ENCODE assay signal across 7 cellular contexts in the genomic region with DNA sequence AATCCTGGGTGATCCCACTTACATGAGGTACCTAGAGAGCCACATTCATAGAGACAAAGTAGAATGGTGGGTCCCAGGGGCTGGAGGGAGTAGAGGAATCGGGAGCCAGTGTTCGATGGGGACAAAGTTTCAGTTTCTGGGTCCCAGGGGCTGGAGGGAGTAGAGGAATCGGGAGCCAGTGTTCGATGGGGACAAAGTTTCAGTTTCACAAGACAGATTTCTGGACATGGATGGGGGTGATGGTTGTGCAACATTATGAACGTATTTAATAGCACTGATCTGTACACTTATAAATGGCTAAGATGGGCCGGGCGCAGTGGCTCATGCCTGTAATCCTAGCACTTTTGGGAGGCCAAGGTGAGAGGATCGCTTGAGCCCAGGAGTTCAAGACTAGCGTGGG. TPM values are rescaled to one million over a fixed set of nuclear protein-coding genes. Genes with fewer than 3 reads are reported as not detected.
A peak's percentile ranks its signal among the peaks of the same experiment; 100 is the strongest.
DNase-seq lines count a peak whose midpoint lies in the region; ATAC-seq, FAIRE-seq and TF ChIP-seq lines count a peak whose summit lies in the region.
"Not testable (repeated sequence)": the region's sequence is repeated elsewhere in the genome, so short reads cannot be mapped to it uniquely, and the experiment has no call there.

No MANE protein-coding gene starts in this region.

- not testable (repeated sequence) for H3K27me3 ChIP-seq in IMR-90 (ENCODE audit: control insufficient read depth, insufficient read depth, low read length); astrocyte (ENCODE audit: insufficient read depth, low read length)

- H4K8ac ChIP-seq in IMR-90 (ENCODE audit: low read depth in 2 of 2, low read length in 2 of 2): not testable (repeated sequence)

- H3K79me2 ChIP-seq in astrocyte (ENCODE audit: insufficient read depth, low read length): peaks cover 52% of the 10 kb centered on the region

- not testable (repeated sequence) for H3K4ac ChIP-seq in IMR-90 (ENCODE audit: low read depth, low read length)

- H3K9ac ChIP-seq in IMR-90 (ENCODE audit: low read depth, low read length); astrocyte (ENCODE audit: low read length): not testable (repeated sequence)

- dilution Hi-C loops in IMR-90 (cut with HindIII; ENCODE audit: low sequenced_read_pairs, unreplicated experiment): not testable (repeated sequence)

- H2BK120ac ChIP-seq in IMR-90 (ENCODE audit: low read depth, low read length): not testable (repeated sequence)

- not testable (repeated sequence) for H3K9me1 ChIP-seq in IMR-90 (ENCODE audit: insufficient read depth, low read length)

- H3K27me3 Mint-ChIP-seq in CD14-positive monocyte (ENCODE audit: low read depth in 3 of 3); T-helper 17 cell; astrocyte (ENCODE audit: low read depth, unreplicated experiment); effector memory CD8-positive, alpha-beta T cell; neural crest cell (ENCODE audit: low read depth): not testable (repeated sequence)

- H3K36me3 ChIP-seq in IMR-90 (ENCODE audit: control insufficient read depth, insufficient read depth, low read length): peaks cover 24% of the 10 kb centered on the region
- H3K36me3 ChIP-seq in astrocyte (ENCODE audit: insufficient read depth, low read length): peaks cover 11% of the 10 kb centered on the region

- not testable (repeated sequence) for H4K91ac ChIP-seq in IMR-90 (ENCODE audit: insufficient read depth, low read depth, low read length)

- intact Hi-C loops in CD14-positive monocyte (cut with micrococcal nuclease) (loop anchor here in 1 of 2 donors (5.0 to 10.0 kb wide), 2 partner anchors 33 to 280 kb away; a partner anchor contains a TSS), IMR-90 (cut with micrococcal nuclease) (loop anchor here (10.0 kb wide), 1 partner anchor 230 kb away; no protein-coding TSS in a partner anchor)

- H3K56ac ChIP-seq in IMR-90 (ENCODE audit: extremely low read depth, insufficient read depth, low read length): not testable (repeated sequence)

- not testable (repeated sequence) for H2AFZ ChIP-seq in IMR-90 (replicated peaks; ENCODE audit: low read length, poor library complexity); astrocyte (ENCODE audit: low read depth, low read length)

- CTCF ChIA-PET in IMR-90 (lab: Yijun Ruan, JAX): not testable (repeated sequence)

- not testable (repeated sequence) for H2BK15ac ChIP-seq in IMR-90 (ENCODE audit: low read depth, low read length)

- H3K14ac ChIP-seq in IMR-90 (replicated peaks; ENCODE audit: low read depth, low read length): not testable (repeated sequence)

- not testable (repeated sequence) for H3K9me3 Mint-ChIP-seq in CD14-positive monocyte; astrocyte (ENCODE audit: unreplicated experiment); effector memory CD8-positive, alpha-beta T cell; neural crest cell

- ATAC-seq in IMR-90 (ENCODE audit: low read depth); T-helper 17 cell; effector memory CD8-positive, alpha-beta T cell (replicated peaks): not testable (repeated sequence)
- peak; percentile 39 for ATAC-seq in left lobe of liver

- H3K4me3 Mint-ChIP-seq in CD14-positive monocyte (peak overlapping the region; percentile 65 to 68), T-helper 17 cell (peak overlapping the region; percentile 59), neural crest cell (peak overlapping the region; percentile 67)
- not testable (repeated sequence) for H3K4me3 Mint-ChIP-seq in astrocyte (ENCODE audit: unreplicated experiment); effector memory CD8-positive, alpha-beta T cell

- H4K20me1 ChIP-seq in IMR-90 (ENCODE audit: insufficient read depth, low read length) (peaks cover 30% of the 10 kb centered on the region), astrocyte (ENCODE audit: insufficient read depth, low read length) (peaks cover 73% of the 10 kb centered on the region)

- peaks cover 33 to 68% of the 10 kb centered on the region in 2 experiments for H3K79me1 ChIP-seq in IMR-90 (ENCODE audit: low read depth in 1 of 2, low read length in 2 of 2)

- not testable (repeated sequence) for FAIRE-seq in astrocyte (lab: Jason Lieb, UNC)

- peak overlapping the region; percentile 65 to 97 (median 91) for H3K27ac Mint-ChIP-seq in CD14-positive monocyte
- H3K27ac Mint-ChIP-seq in T-helper 17 cell: peak overlapping the region; percentile 66
- H3K27ac Mint-ChIP-seq in astrocyte (ENCODE audit: unreplicated experiment): peak overlapping the region; percentile 26
- peak overlapping the region; percentile 3 to 88 for H3K27ac Mint-ChIP-seq in effector memory CD8-positive, alpha-beta T cell
- H3K27ac Mint-ChIP-seq in neural crest cell (ENCODE audit: unreplicated experiment): not testable (repeated sequence)

- not testable (repeated sequence) for DNase-seq in CD14-positive monocyte (ENCODE audit: low spot score); IMR-90; T-helper 17 cell; astrocyte (ENCODE audit: low read depth); effector memory CD8-positive, alpha-beta T cell; neural crest cell (ENCODE audit: low read depth, low spot score)
- DNase-seq in left lobe of liver (ENCODE audit: low spot score): peak; percentile 89

- not testable (repeated sequence) for H4K5ac ChIP-seq in IMR-90 (ENCODE audit: low read depth, low read length)

- H3K18ac ChIP-seq in IMR-90 (ENCODE audit: low read depth, low read length): not testable (repeated sequence)

- H3K4me1 Mint-ChIP-seq in CD14-positive monocyte (peaks cover 57% of the 10 kb centered on the region), T-helper 17 cell (peaks cover 20% of the 10 kb centered on the region), neural crest cell (peaks cover 25% of the 10 kb centered on the region)
- not testable (repeated sequence) for H3K4me1 Mint-ChIP-seq in astrocyte (ENCODE audit: low read depth, unreplicated experiment)
- H3K4me1 Mint-ChIP-seq in effector memory CD8-positive, alpha-beta T cell (ENCODE audit: low read depth in 2 of 2): peaks cover 18 to 24% of the 10 kb centered on the region in 2 donors

- H3K4me1 ChIP-seq in IMR-90 (ENCODE audit: control insufficient read depth, insufficient read depth, low read length); astrocyte (ENCODE audit: insufficient read depth, low read length): not testable (repeated sequence)

- WGBS in IMR-90 (ENCODE audit: extremely low coverage in 2 of 2, insufficient read length in 1 of 2), 2 experiments: 91% methylated on average over 7 of the region's 9 CpGs; no CpG with 5 or more reads in 1 of the 2 experiments

- H3K23ac ChIP-seq in IMR-90 (ENCODE audit: low read depth, low read length): not testable (repeated sequence)

- not testable (repeated sequence) for TF ChIP-seq CTCF in CD14-positive monocyte (IDR thresholded peaks at IDR 0.05); IMR-90 (conservative IDR thresholded peaks at IDR 0.05; ENCODE audit: low read depth, low read length); astrocyte (IDR thresholded peaks at IDR 0.05; ENCODE audit: insufficient read depth, low read depth, low read length); neural crest cell (conservative IDR thresholded peaks at IDR 0.05)

- H2AK9ac ChIP-seq in IMR-90 (replicated peaks; ENCODE audit: low read depth, low read length, poor library complexity): not testable (repeated sequence)

- not testable (repeated sequence) for H3K4me3 ChIP-seq in IMR-90 (ENCODE audit: insufficient read depth, low read depth, low read length); astrocyte (ENCODE audit: insufficient read depth, low read depth, low read length)

- BruUV-seq in IMR-90 (replicated peaks; lab: Mats Ljungman, UMichigan): not testable (repeated sequence)

- H3K36me3 Mint-ChIP-seq in CD14-positive monocyte (peaks cover 51 to 53% of the 10 kb centered on the region in 2 donors), astrocyte (ENCODE audit: low read depth, unreplicated experiment) (peaks cover 19% of the 10 kb centered on the region), neural crest cell (ENCODE audit: low read depth) (peaks cover 16% of the 10 kb centered on the region)
- not testable (repeated sequence) for H3K36me3 Mint-ChIP-seq in T-helper 17 cell (ENCODE audit: low read depth)
- H3K36me3 Mint-ChIP-seq in effector memory CD8-positive, alpha-beta T cell (ENCODE audit: insufficient read depth): peaks cover 32% of the 10 kb centered on the region

- not testable (repeated sequence) for H3K4me2 ChIP-seq in IMR-90 (ENCODE audit: low read depth, low read length); astrocyte (ENCODE audit: low read length)

- POLR2A ChIA-PET in IMR-90 (lab: Charles Lee; ENCODE audit: unreplicated experiment): not testable (repeated sequence)

- H3K27ac ChIP-seq in IMR-90 (ENCODE audit: insufficient read depth, low read length); astrocyte (ENCODE audit: low read depth, low read length): not testable (repeated sequence)

- H2BK20ac ChIP-seq in IMR-90 (ENCODE audit: low read depth, low read length): not testable (repeated sequence)

- TF ChIP-seq RAD21 in IMR-90 (IDR thresholded peaks at IDR 0.05; ENCODE audit: low read length): not testable (repeated sequence)

- in situ Hi-C loops in IMR-90 (cut with MboI; ENCODE audit: low sequenced_read_pairs): loop anchor here (25.0 kb wide), 1 partner anchor 393 kb away; no protein-coding TSS in a partner anchor

- H2BK5ac ChIP-seq in IMR-90 (ENCODE audit: low read depth, low read length, poor library complexity, severe bottlenecking): not testable (repeated sequence)

- not testable (repeated sequence) for TF ChIP-seq POLR2A in IMR-90 (IDR thresholded peaks at IDR 0.05; ENCODE audit: low read depth, low read length)

- not testable (repeated sequence) for H2AK5ac ChIP-seq in IMR-90 (ENCODE audit: low read depth, low read length)

- H3K9me3 ChIP-seq in IMR-90 (ENCODE audit: control insufficient read depth, insufficient read depth, low read length); T-helper 17 cell (ENCODE audit: control insufficient read depth, low read length, poor library complexity, severe bottlenecking); astrocyte (ENCODE audit: insufficient read depth, low read depth, low read length): not testable (repeated sequence)

RNA-seq across cellular contexts. Expression of a gene that starts 4.2 kb away (rescaled TPM):
- 1 to 10 TPM; 2.7 to 8.7 TPM for polyA plus RNA-seq in CD14-positive monocyte
- 10.3 and 10.4 TPM in 2 replicates for total RNA-seq in IMR-90 (2012; rRNA removed)
- polyA plus RNA-seq in IMR-90 (2012; rRNA removed): 21.4 and 22.9 TPM in 2 replicates
- polyA plus RNA-seq in IMR-90 (2012; cell fraction: cytosol; rRNA removed): 16.7 and 25.0 TPM in 2 replicates
- polyA plus RNA-seq in IMR-90 (2012; cell fraction: nucleus; rRNA removed; ENCODE audit: low replicate concordance): 94.1 and 274 TPM in 2 replicates
- 10 to 100 TPM; 27.4 to 29.5 TPM for total RNA-seq in T-helper 17 cell
- total RNA-seq in astrocyte: 16.9 and 18.5 TPM in 2 replicates
- total RNA-seq in left lobe of liver: 85.2 TPM
- 24.3 and 24.5 TPM in 2 replicates for total RNA-seq in neural crest cell

RNA-seq across cellular contexts. Expression of a gene that starts 19.3 kb away (rescaled TPM):
- polyA plus RNA-seq in CD14-positive monocyte (10 to 100 TPM; 34.5 to 39.3 TPM), IMR-90 (2012; rRNA removed) (42.7 and 45.3 TPM in 2 replicates)
- total RNA-seq in IMR-90 (2012; rRNA removed) (13.4 and 13.9 TPM in 2 replicates), T-helper 17 cell (100 to 1,000 TPM; 141 to 158 TPM), astrocyte (34.0 and 35.7 TPM in 2 replicates), left lobe of liver (25.9 TPM), neural crest cell (45.7 and 46.9 TPM in 2 replicates)
- 32.3 and 48.5 TPM in 2 replicates for polyA plus RNA-seq in IMR-90 (2012; cell fraction: cytosol; rRNA removed)
- 188 and 434 TPM in 2 replicates for polyA plus RNA-seq in IMR-90 (2012; cell fraction: nucleus; rRNA removed; ENCODE audit: low replicate concordance)

RNA-seq across cellular contexts. Expression of a gene that starts 34.5 kb away (rescaled TPM):
- under 1 TPM in 1 of 2 donors, not detected in 1; 0.05 TPM for polyA plus RNA-seq in CD14-positive monocyte
- under 0.01 and 0.18 TPM in 2 replicates for total RNA-seq in IMR-90 (2012; rRNA removed)
- polyA plus RNA-seq in IMR-90 (2012; rRNA removed): 1.3 and 1.7 TPM in 2 replicates
- 1.6 and 3.8 TPM in 2 replicates for polyA plus RNA-seq in IMR-90 (2012; cell fraction: cytosol; rRNA removed)
- 7.1 and 11.4 TPM in 2 replicates for polyA plus RNA-seq in IMR-90 (2012; cell fraction: nucleus; rRNA removed; ENCODE audit: low replicate concordance)
- total RNA-seq in T-helper 17 cell: under 1 TPM in 1 of 2 donors, not detected in 1; 0.29 TPM
- 2.3 and 2.8 TPM in 2 replicates for total RNA-seq in astrocyte
- 10.6 TPM for total RNA-seq in left lobe of liver
- 2.5 and 3.0 TPM in 2 replicates for total RNA-seq in neural crest cell

RNA-seq across cellular contexts. Expression of a gene that starts 39.8 kb away (rescaled TPM):
- 1 to 10 TPM; 3.7 to 4.3 TPM for polyA plus RNA-seq in CD14-positive monocyte
- 10.0 and 10.8 TPM in 2 replicates for total RNA-seq in IMR-90 (2012; rRNA removed)
- 28.6 and 30.9 TPM in 2 replicates for polyA plus RNA-seq in IMR-90 (2012; rRNA removed)
- polyA plus RNA-seq in IMR-90 (2012; cell fraction: cytosol; rRNA removed): 7.5 and 13.6 TPM in 2 replicates
- 185 and 466 TPM in 2 replicates for polyA plus RNA-seq in IMR-90 (2012; cell fraction: nucleus; rRNA removed; ENCODE audit: low replicate concordance)
- total RNA-seq in T-helper 17 cell: 100 to 1,000 TPM; 110 to 122 TPM
- 25.4 and 26.3 TPM in 2 replicates for total RNA-seq in astrocyte
- 21.3 TPM for total RNA-seq in left lobe of liver
- 48.8 and 54.4 TPM in 2 replicates for total RNA-seq in neural crest cell

RNA-seq across cellular contexts. Expression of a gene that starts 46.1 kb away (rescaled TPM):
- polyA plus RNA-seq in CD14-positive monocyte (10 to 100 TPM in 1 of 2 donors, 1 to 10 TPM in 1; 9.2 to 13.7 TPM), IMR-90 (2012; rRNA removed) (35.2 and 35.7 TPM in 2 replicates)
- total RNA-seq in IMR-90 (2012; rRNA removed) (3.6 and 3.9 TPM in 2 replicates), T-helper 17 cell (100 to 1,000 TPM in 1 of 2 donors, 10 to 100 TPM in 1; 95.5 to 105 TPM), astrocyte (36.8 and 46.5 TPM in 2 replicates), left lobe of liver (33.3 TPM), neural crest cell (49.9 and 52.9 TPM in 2 replicates)
- polyA plus RNA-seq in IMR-90 (2012; cell fraction: cytosol; rRNA removed): 18.7 and 22.6 TPM in 2 replicates
- polyA plus RNA-seq in IMR-90 (2012; cell fraction: nucleus; rRNA removed; ENCODE audit: low replicate concordance): 264 and 926 TPM in 2 replicates
